24 cellular contexts compared by ENCODE assay signal in the genomic region with DNA sequence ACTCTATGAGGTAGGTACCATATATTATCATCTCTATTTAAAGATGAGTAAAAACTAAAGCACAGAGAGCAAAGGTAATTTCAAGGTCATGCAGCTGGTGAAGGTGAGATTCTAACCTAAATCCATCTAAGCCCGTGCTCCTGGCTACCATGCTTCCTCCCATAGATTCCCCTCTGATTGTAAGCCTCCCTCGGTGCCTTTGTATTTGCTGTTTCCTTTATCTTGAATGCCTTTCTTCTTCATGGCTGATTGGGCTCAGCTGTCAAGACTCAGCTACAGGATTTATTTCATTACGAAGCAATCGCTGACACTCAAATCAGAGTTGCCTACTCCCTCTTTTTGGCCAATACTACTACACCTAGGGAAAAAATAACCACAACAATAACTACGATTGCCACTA.
"Had no signal": no experiment of that assay in that cellular context is flagged by ENCODE, and none has a peak within 500 bp of the region (broad histone marks: within the 10 kb centered on the region; RNA-seq: fewer than 3 reads in every experiment).

No MANE protein-coding gene starts in this region.

- H3K27me3 ChIP-seq: gastrocnemius medialis, heart right ventricle, right atrium auricular region, stomach, thyroid gland, vagina had no signal

- H3K4me1 Mint-ChIP-seq: natural killer cell had no signal

- H3K4me2 ChIP-seq: smooth muscle cell had no signal

- H3K79me2 ChIP-seq: parathyroid adenoma had no signal

- H3K9ac ChIP-seq: parathyroid adenoma had no signal

- ATAC-seq: effector memory CD8-positive, alpha-beta T cell; gastrocnemius medialis; heart right ventricle; left ventricle myocardium superior; lower lobe of right lung; natural killer cell; sciatic nerve had no signal

- H3K36me3 Mint-ChIP-seq: natural killer cell had no signal

- DNase-seq: dermis blood vessel endothelial cell; effector memory CD8-positive, alpha-beta T cell; gastrocnemius medialis; glutamatergic neuron; heart right ventricle; hippocampal formation; left ventricle myocardium superior; lower lobe of right lung; natural killer cell; stimulated activated CD4-positive, alpha-beta T cell treated with anti-CD3 and anti-CD28 coated beads, Interleukin-12 subunit alpha, Interleukin-12 subunit beta, amount 100 ng/mL, for 4 hours; stimulated activated CD4-positive, alpha-beta T cell treated with anti-CD3 and anti-CD28 coated beads, Interleukin-1b, Interleukin-23, amount 100 ng/mL, for 48 hours; stimulated activated CD4-positive, alpha-beta T cell treated with anti-CD3 and anti-CD28 coated beads, Interleukin-4, amount 100 ng/mL, for 1 hour; stimulated activated CD8-positive, alpha-beta memory T cell treated with anti-CD3 and anti-CD28 coated beads, Interleukin-4, amount 100 ng/mL, for 48 hours; stimulated activated naive CD4-positive, alpha-beta T cell treated with Interleukin-2 at 50 U/mL for 16 hours; stomach; thyroid gland; trophoblast cell had no signal

- H3K36me3 ChIP-seq: gastrocnemius medialis, heart right ventricle, lower lobe of right lung, right atrium auricular region, stomach, thyroid gland, vagina had no signal

- H2AFZ ChIP-seq: parathyroid adenoma had no signal

- H3K4me3 ChIP-seq: coronary artery, gastrocnemius medialis, heart right ventricle, lower lobe of right lung, right atrium auricular region, smooth muscle cell, stomach, thyroid gland, vagina had no signal

- H3K27ac ChIP-seq: coronary artery, gastrocnemius medialis, heart right ventricle, lower lobe of right lung, parathyroid adenoma, right atrium auricular region, stomach, thyroid gland, vagina had no signal

- H3K9me3 ChIP-seq: gastrocnemius medialis, heart right ventricle, lower lobe of right lung, right atrium auricular region, stomach, thyroid gland, vagina had no signal

- H3K27me3 Mint-ChIP-seq: effector memory CD8-positive, alpha-beta T cell; progenitor cell of endocrine pancreas had no signal

- H3K4me3 Mint-ChIP-seq: effector memory CD8-positive, alpha-beta T cell; natural killer cell had no signal

- H3K4me1 ChIP-seq: gastrocnemius medialis, heart right ventricle, lower lobe of right lung, parathyroid adenoma, right atrium auricular region, stomach, thyroid gland, vagina had no signal

- H3K9me3 Mint-ChIP-seq: effector memory CD8-positive, alpha-beta T cell; natural killer cell had no signal

- H3K27ac Mint-ChIP-seq: effector memory CD8-positive, alpha-beta T cell; natural killer cell; progenitor cell of endocrine pancreas had no signal
